In the genomic region with DNA sequence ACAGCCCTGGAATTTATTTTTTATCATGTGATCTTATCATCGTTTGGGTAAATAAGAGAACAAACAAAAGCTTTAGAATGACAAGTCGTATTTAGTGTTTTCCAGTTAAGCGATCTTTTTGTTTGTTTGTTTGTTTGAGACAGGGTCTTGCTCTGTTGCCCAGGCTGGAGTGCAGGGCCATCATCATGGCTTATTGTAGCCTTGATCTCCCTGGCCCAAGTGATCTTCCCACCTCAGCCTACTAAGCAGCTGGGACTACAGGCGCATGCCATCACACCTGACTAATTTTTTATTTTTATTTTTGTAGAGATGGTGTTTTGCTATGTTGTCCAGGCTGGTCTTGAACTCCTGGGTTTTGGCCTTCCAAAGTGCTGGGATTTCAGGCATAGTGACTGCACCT, we compare ENCODE assay signal across 23 cellular contexts. TPM values are rescaled to one million over a fixed set of nuclear protein-coding genes. Genes with fewer than 3 reads are reported as not detected.
DNase-seq lines count a peak whose midpoint lies in the region; ATAC-seq and TF ChIP-seq lines count a peak whose summit lies in the region.
"Had no signal": no experiment of that assay in that cellular context is flagged by ENCODE, and none has a peak within 500 bp of the region (broad histone marks: within the 10 kb centered on the region; RNA-seq: fewer than 3 reads in every experiment).

No MANE protein-coding gene starts in this region.

- H3K4me3 ChIP-seq in heart left ventricle (no peak overlapping the region), breast epithelium (no peak overlapping the region), rectal smooth muscle tissue (ENCODE audit: low read length) (no peak overlapping the region), uterus (no peak overlapping the region)
- no peak overlapping the region for H3K4me3 ChIP-seq in CD8-positive, alpha-beta T cell (ENCODE audit: low read depth, low read length)
- H3K4me3 ChIP-seq: GM12878, skin epidermis had no signal

- POLR2A ChIA-PET in CD8-positive, alpha-beta T cell (lab: Charles Lee): no interaction called here

- H3K36me3 ChIP-seq in heart left ventricle: peaks cover 0 to 41% (median 6%) of the 10 kb centered on the region in 9 donors
- no peaks in the 10 kb centered on the region for H3K36me3 ChIP-seq in breast epithelium
- no peaks in the 10 kb centered on the region for H3K36me3 ChIP-seq in rectal smooth muscle tissue (ENCODE audit: control insufficient read depth, insufficient read depth, low read length)
- no peaks in the 10 kb centered on the region for H3K36me3 ChIP-seq in uterus
- H3K36me3 ChIP-seq in CD8-positive, alpha-beta T cell (ENCODE audit: insufficient read depth, low read length): no peaks in the 10 kb centered on the region
- H3K36me3 ChIP-seq: neutrophil had no signal

- H3K27ac Mint-ChIP-seq in CD8-positive, alpha-beta T cell: no peak overlapping the region
- H3K27ac Mint-ChIP-seq: activated CD8-positive, alpha-beta memory T cell treated with anti-CD3 and anti-CD28 coated beads, Interleukin-2, amount 10 ng/mL, durations not matched to agents 7 days and 5 days; CD4-positive, alpha-beta memory T cell; memory B cell; progenitor cell of endocrine pancreas had no signal

- intact Hi-C loops in heart left ventricle (cut with DNase I) (loop anchor here in 5 of 10 donors (2.0 to 10.0 kb wide), 7 partner anchors 55 to 388 kb away; partner anchors contain the start of genes PDLIM3 (in 3 of the 5), ANKRD37 (in 1 of the 5), CFAP97 (in 1 of the 5) and LRP2BP (in 1 of the 5)), cardiac septum (cut with DNase I) (loop anchor here (10.0 kb wide), 2 partner anchors 388 to 448 kb away; partner anchors contain the start of genes CFAP97, SLC25A4 and SNX25), breast epithelium (cut with DNase I; ENCODE audit: low total_unique reads) (loop anchor here (10.0 kb wide), 1 partner anchor 118 kb away; the partner anchor contains the start of gene CCDC110), uterus (cut with DNase I; ENCODE audit: low total_unique reads) (no loop called here)
- intact Hi-C loops in CD8-positive, alpha-beta T cell (cut with DNase I, micrococcal nuclease): loop anchor here in 1 of 2 experiments (10.0 kb wide), 3 partner anchors 58 to 588 kb away; partner anchors contain the start of genes PDLIM3 and UFSP2

- no peak for TF ChIP-seq CTCF in heart left ventricle (IDR thresholded peaks at IDR 0.05)
- TF ChIP-seq CTCF in breast epithelium (IDR thresholded peaks at IDR 0.05): no peak
- TF ChIP-seq CTCF in uterus (IDR thresholded peaks at IDR 0.05): no peak
- no peak for TF ChIP-seq CTCF in CD8-positive, alpha-beta T cell (IDR thresholded peaks at IDR 0.05)

- H3K27me3 ChIP-seq in heart left ventricle: peaks cover 0 to 8% (median 0%) of the 10 kb centered on the region in 9 donors
- no peaks in the 10 kb centered on the region for H3K27me3 ChIP-seq in breast epithelium
- H3K27me3 ChIP-seq in rectal smooth muscle tissue (ENCODE audit: control insufficient read depth, insufficient read depth, low read length): no peaks in the 10 kb centered on the region
- H3K27me3 ChIP-seq in uterus: no peaks in the 10 kb centered on the region
- no peaks in the 10 kb centered on the region for H3K27me3 ChIP-seq in CD8-positive, alpha-beta T cell (ENCODE audit: insufficient read depth, low read length)

- CTCF ChIA-PET in CD8-positive, alpha-beta T cell (lab: Charles Lee): no interaction called here

- no peaks in the 10 kb centered on the region for H3K36me3 Mint-ChIP-seq in CD8-positive, alpha-beta T cell
- H3K36me3 Mint-ChIP-seq: activated CD8-positive, alpha-beta memory T cell treated with anti-CD3 and anti-CD28 coated beads, Interleukin-2, amount 10 ng/mL, durations not matched to agents 7 days and 5 days; CD4-positive, alpha-beta memory T cell had no signal

- ATAC-seq in heart left ventricle: peak in 2 of 4 donors; percentile 24 to 28
- ATAC-seq in HG02981 (IDR thresholded peaks at IDR 0.05; ENCODE audit: unreplicated experiment): no peak
- no peak for ATAC-seq in CD8-positive, alpha-beta T cell
- ATAC-seq: activated CD8-positive, alpha-beta memory T cell treated with anti-CD3 and anti-CD28 coated beads, Interleukin-2, amount 10 ng/mL, durations not matched to agents 7 days and 5 days; GM12878 had no signal

- no peaks in the 10 kb centered on the region for H3K9me3 Mint-ChIP-seq in CD8-positive, alpha-beta T cell
- H3K9me3 Mint-ChIP-seq: memory B cell had no signal

- peaks cover 7% of the 10 kb centered on the region for H3K4me1 Mint-ChIP-seq in CD8-positive, alpha-beta T cell (ENCODE audit: low read depth)

- peaks cover 38% of the 10 kb centered on the region for H3K27me3 Mint-ChIP-seq in CD8-positive, alpha-beta T cell (ENCODE audit: low read depth)

- H3K4me3 Mint-ChIP-seq in CD8-positive, alpha-beta T cell: no peak overlapping the region
- H3K4me3 Mint-ChIP-seq: activated CD8-positive, alpha-beta memory T cell treated with anti-CD3 and anti-CD28 coated beads, Interleukin-2, amount 10 ng/mL, durations not matched to agents 7 days and 5 days; CD4-positive, alpha-beta memory T cell; memory B cell had no signal

- H3K9me3 ChIP-seq in heart left ventricle (no peaks in the 10 kb centered on the region), breast epithelium (no peaks in the 10 kb centered on the region), uterus (no peaks in the 10 kb centered on the region)
- no peaks in the 10 kb centered on the region for H3K9me3 ChIP-seq in CD8-positive, alpha-beta T cell (ENCODE audit: low read length)
- H3K9me3 ChIP-seq: neutrophil had no signal

- H3K27ac ChIP-seq in heart left ventricle (peak overlapping the region in 7 of 12 donors; percentile 12 to 88 (median 24)), breast epithelium (peak overlapping the region; percentile 78 to 80), rectal smooth muscle tissue (ENCODE audit: low read depth, low read length) (peak overlapping the region; percentile 60), uterus (peak overlapping the region; percentile 56 to 76)
- H3K27ac ChIP-seq in CD8-positive, alpha-beta T cell (ENCODE audit: low read depth, low read length): no peak overlapping the region
- H3K27ac ChIP-seq: neutrophil, PC-9 had no signal

- H3K9ac ChIP-seq in rectal smooth muscle tissue (ENCODE audit: low read length): no peak overlapping the region

- H3K4me1 ChIP-seq in heart left ventricle (peaks cover 0 to 29% (median 8%) of the 10 kb centered on the region in 12 donors), breast epithelium (peaks cover 0 to 7% of the 10 kb centered on the region in 2 donors), rectal smooth muscle tissue (ENCODE audit: control insufficient read depth, insufficient read depth, low read length) (peaks cover 3% of the 10 kb centered on the region), uterus (no peaks in the 10 kb centered on the region)
- H3K4me1 ChIP-seq in CD8-positive, alpha-beta T cell (ENCODE audit: insufficient read depth, low read length): peaks cover 6% of the 10 kb centered on the region

- no peak for DNase-seq in heart left ventricle
- DNase-seq in cardiac septum (ENCODE audit: low spot score): no peak
- DNase-seq in breast epithelium (ENCODE audit: low spot score in 2 of 2): no peak
- DNase-seq in uterus: no peak
- no peak for DNase-seq in mucosa of gallbladder (ENCODE audit: low spot score)
- no peak for DNase-seq in CD8-positive, alpha-beta T cell
- DNase-seq: activated CD8-positive, alpha-beta memory T cell treated with anti-CD3 and anti-CD28 coated beads, Interleukin-2, amount 10 ng/mL, durations not matched to agents 7 days and 5 days; activated naive CD4-positive, alpha-beta T cell treated with Interleukin-2 at 50 U/mL for 16 hours; CD4-positive, alpha-beta memory T cell; effector CD8-positive, alpha-beta T cell; EL; NCI-H1092 treated with DMSO at 0.1 percent for 48 hours; NCI-H187 treated with DMSO at 0.1 percent for 48 hours; NCI-H524; SHP77 had no signal

- 83 to 88% (median 84%) methylated on average over 4 of the region's 4 CpGs for WGBS in heart left ventricle, 4 donors

- no peak for TF ChIP-seq POLR2A in heart left ventricle (IDR thresholded peaks at IDR 0.05)
- TF ChIP-seq POLR2A in breast epithelium (IDR thresholded peaks at IDR 0.05): no peak
- TF ChIP-seq POLR2A in uterus (IDR thresholded peaks at IDR 0.05): no peak

RNA-seq across cellular contexts. Expression of gene PDLIM3, which starts 57.1 kb away (rescaled TPM):
- total RNA-seq in heart left ventricle: 1,000 to 10,000 TPM in 1 of 9 donors, 100 to 1,000 TPM in 8; 111 to 1,156 (median 246) TPM
- 100 to 1,000 TPM; 187 to 367 TPM for polyA plus RNA-seq in heart left ventricle
- 265 TPM for total RNA-seq in cardiac septum
- total RNA-seq in breast epithelium: 100 to 1,000 TPM in 2 of 3 donors, 10 to 100 TPM in 1; 25.3 to 181 (median 175) TPM
- 100 to 1,000 TPM; 131 to 771 (median 450) TPM for total RNA-seq in uterus
- total RNA-seq in mucosa of gallbladder: 85.5 TPM
- not detected for total RNA-seq in CD8-positive, alpha-beta T cell
- total RNA-seq: activated CD8-positive, alpha-beta memory T cell treated with anti-CD3 and anti-CD28 coated beads, Interleukin-2, amount 10 ng/mL, durations not matched to agents 7 days and 5 days; CD4-positive, alpha-beta memory T cell; GM12878 had no signal
- polyA plus RNA-seq: CD4-positive, alpha-beta memory T cell had no signal

Comparison
In these comparisons a context has a peak if more than half of its experiments do, and no peak if none do; other contexts are left out.
1. RNA of gene PDLIM3, which starts 57.1 kb away (total RNA-seq): 131 to 771 TPM in uterus, 265 TPM in cardiac septum (single experiment), 111 to 1,156 TPM in heart left ventricle, 25.3 to 181 TPM in breast epithelium and 85.5 TPM in mucosa of gallbladder (single experiment); not detected in CD8-positive, alpha-beta T cell; every median in the first group is over 10 times any median in the second.